8 cellular contexts compared by ENCODE assay signal in the genomic region with DNA sequence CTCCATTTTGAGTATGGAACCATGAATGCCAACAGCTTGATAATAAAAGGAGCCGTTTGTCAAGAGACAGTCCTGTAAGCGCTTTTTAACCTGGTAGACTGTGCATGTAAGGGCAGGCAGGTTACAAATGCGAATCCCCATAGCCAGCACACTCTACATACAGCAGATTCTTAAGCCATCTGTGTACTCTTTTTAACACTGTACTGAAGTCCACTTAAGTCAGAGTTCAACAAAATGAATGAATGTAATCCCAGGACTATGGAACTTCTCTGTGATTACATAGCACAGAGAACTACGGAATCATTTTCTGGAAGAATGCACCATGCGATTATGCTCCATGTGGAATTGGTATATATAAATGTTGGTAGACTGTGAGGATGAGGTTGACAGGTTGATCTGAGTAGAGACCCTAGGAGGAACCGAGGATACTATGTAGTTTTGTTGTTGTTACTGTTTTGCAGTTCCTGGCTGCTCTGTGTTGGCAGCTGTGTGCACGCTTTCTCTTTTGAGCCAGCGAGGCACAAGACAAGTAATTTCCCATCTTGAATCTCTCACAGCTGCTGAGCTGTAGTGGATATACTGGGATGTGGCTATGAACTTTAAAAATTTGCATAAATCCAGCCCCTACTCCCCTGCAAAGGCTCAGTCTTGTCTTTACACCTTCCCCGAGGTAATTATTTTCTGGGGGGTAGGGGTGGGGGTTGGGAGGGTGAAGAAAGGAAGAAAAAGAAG. TPM values are rescaled to one million over a fixed set of nuclear protein-coding genes. Genes with fewer than 3 reads are reported as not detected.
A peak's percentile ranks its signal among the peaks of the same experiment; 100 is the strongest.
DNase-seq lines count a peak whose midpoint lies in the region; ATAC-seq and TF ChIP-seq lines count a peak whose summit lies in the region.

No MANE protein-coding gene starts in this region.

- CTCF ChIA-PET in PC-3 (lab: Charles Lee) = interaction anchor here (0.5 to 1.1 kb wide), 3 partner anchors 47 to 146 kb away, joined by 3 to 4 read pairs (median 4); no protein-coding TSS in a partner anchor

- no peaks in the 10 kb centered on the region for H3K9me3 ChIP-seq in PC-3 (ENCODE audit: low read length)

- H3K9me2 ChIP-seq in PC-3 (replicated peaks; ENCODE audit: low read length) = no peaks in the 10 kb centered on the region

- DNase-seq in Right ventricle myocardium inferior (ENCODE audit: missing footprints) = no peak
- DNase-seq in cardiac septum (ENCODE audit: low spot score) = no peak
- no peak for DNase-seq in PC-3
- peak; percentile 22 for DNase-seq in epithelial cell of esophagus (ENCODE audit: low read depth)
- no peak for DNase-seq in natural killer cell treated with Interleukin-12 subunit alpha and Interleukin-12 subunit beta and Interleukin-15 and Interleukin-18, amount 100 ng/mL, for 72 hours (ENCODE audit: low spot score)
- DNase-seq in 8988T = no peak
- DNase-seq in stimulated activated CD4-positive, alpha-beta T cell treated with anti-CD3 and anti-CD28 coated beads, Interleukin-2, amount 100 ng/mL, for 48 hours = no peak

- H3K27ac ChIP-seq in PC-3 (ENCODE audit: low read length) = no peak overlapping the region

- H3K79me2 ChIP-seq in PC-3 (ENCODE audit: low read length) = peaks cover 23% of the 10 kb centered on the region

- peak; percentile 64 for ATAC-seq in Right ventricle myocardium inferior
- ATAC-seq in HG02884 (IDR thresholded peaks at IDR 0.05; ENCODE audit: unreplicated experiment) = peak; percentile 38
- peak; percentile 47 for ATAC-seq in PC-3
- peak; percentile 59 to 66 for ATAC-seq in natural killer cell treated with Interleukin-12 subunit alpha and Interleukin-12 subunit beta and Interleukin-15 and Interleukin-18, amount 100 ng/mL, for 72 hours

- peak overlapping the region; percentile 91 for H3K9ac ChIP-seq in PC-3 (ENCODE audit: low read length)

- peak overlapping the region; percentile 92 for H3K4me3 Mint-ChIP-seq in natural killer cell treated with Interleukin-12 subunit alpha and Interleukin-12 subunit beta and Interleukin-15 and Interleukin-18, amount 100 ng/mL, for 72 hours

- no peaks in the 10 kb centered on the region for H3K27me3 ChIP-seq in PC-3 (ENCODE audit: low read length)

- H3K27ac Mint-ChIP-seq in natural killer cell treated with Interleukin-12 subunit alpha and Interleukin-12 subunit beta and Interleukin-15 and Interleukin-18, amount 100 ng/mL, for 72 hours = peak overlapping the region; percentile 85 to 90

- peak overlapping the region; percentile 87 for H3K4me2 ChIP-seq in PC-3 (ENCODE audit: low read length)

- H3K4me1 Mint-ChIP-seq in natural killer cell treated with Interleukin-12 subunit alpha and Interleukin-12 subunit beta and Interleukin-15 and Interleukin-18, amount 100 ng/mL, for 72 hours (ENCODE audit: low read depth in 2 of 2) = peaks cover 26 to 32% of the 10 kb centered on the region in 2 donors

- H3K4me3 ChIP-seq in PC-3 (ENCODE audit: low read length) (peak overlapping the region; percentile 90), epithelial cell of esophagus (ENCODE audit: low read length) (peak overlapping the region; percentile 48)

- no TSS peak for BruUV-seq in PC-3 (replicated peaks; lab: Mats Ljungman, UMichigan)

- H3K9me3 Mint-ChIP-seq in natural killer cell treated with Interleukin-12 subunit alpha and Interleukin-12 subunit beta and Interleukin-15 and Interleukin-18, amount 100 ng/mL, for 72 hours = no peaks in the 10 kb centered on the region

- H3K27me3 Mint-ChIP-seq in natural killer cell treated with Interleukin-12 subunit alpha and Interleukin-12 subunit beta and Interleukin-15 and Interleukin-18, amount 100 ng/mL, for 72 hours = no peaks in the 10 kb centered on the region

- no peak for TF ChIP-seq CTCF in PC-3 (conservative IDR thresholded peaks at IDR 0.05; ENCODE audit: low read depth, low read length)
- no peak for TF ChIP-seq CTCF in epithelial cell of esophagus (IDR thresholded peaks at IDR 0.05; ENCODE audit: insufficient read depth, low read depth, low read length, missing control alignments)

- H3K36me3 Mint-ChIP-seq in natural killer cell treated with Interleukin-12 subunit alpha and Interleukin-12 subunit beta and Interleukin-15 and Interleukin-18, amount 100 ng/mL, for 72 hours = no peaks in the 10 kb centered on the region

- peak overlapping the region; percentile 98 for H2AFZ ChIP-seq in PC-3 (ENCODE audit: low read length)

- H3F3A ChIP-seq in PC-3 (ENCODE audit: low read length, unreplicated experiment) = no peaks in the 10 kb centered on the region

- intact Hi-C loops in Right ventricle myocardium inferior (cut with DNase I) = loop anchor here (10.0 kb wide), 1 partner anchor 142 kb away; no protein-coding TSS in a partner anchor
- intact Hi-C loops in cardiac septum (cut with DNase I) = loop anchor here (5.0 kb wide), 2 partner anchors 65 to 145 kb away; no protein-coding TSS in a partner anchor
- intact Hi-C loops in PC-3 (cut with micrococcal nuclease) = loop anchor here (1.0 to 5.0 kb wide), 5 partner anchors 21 to 145 kb away; a partner anchor contains a TSS

- H3K4me1 ChIP-seq in PC-3 (ENCODE audit: insufficient read depth, low read length) = peaks cover 16% of the 10 kb centered on the region

- H4K20me1 ChIP-seq in PC-3 (ENCODE audit: low read length) = no peaks in the 10 kb centered on the region

- H3K36me3 ChIP-seq in PC-3 (ENCODE audit: low read depth, low read length) = 0 out of 2 replicates have a peak, but pooled peaks cover 2% of the 10 kb centered on the region

- POLR2A ChIA-PET in PC-3 (lab: Charles Lee; ENCODE audit: unreplicated experiment) = interaction anchor here (0.6 kb wide), 2 partner anchors 21 to 109 kb away, joined by 3 to 7 read pairs; no protein-coding TSS in a partner anchor

RNA-seq across cellular contexts. Expression of a gene that starts 21.9 kb away (rescaled TPM):
- total RNA-seq in Right ventricle myocardium inferior (6.2 TPM), cardiac septum (3.4 TPM), PC-3 (2014; rRNA removed) (19.6 and 21.8 TPM in 2 replicates)
- total RNA-seq in natural killer cell treated with Interleukin-12 subunit alpha and Interleukin-12 subunit beta and Interleukin-15 and Interleukin-18, amount 100 ng/mL, for 72 hours = 10 to 100 TPM; 19.8 to 27.3 TPM
